In genomic region chr2:190679391-190679790, GRCh38 we compare ENCODE assay signal across 16 cellular contexts. TPM values are rescaled to one million over a fixed set of nuclear protein-coding genes. Genes with fewer than 3 reads are reported as not detected.
DNase-seq lines count a peak whose midpoint lies in the region; ATAC-seq and TF ChIP-seq lines count a peak whose summit lies in the region.
"Had no signal": no experiment of that assay in that cellular context is flagged by ENCODE, and none has a peak within 500 bp of the region (broad histone marks: within the 10 kb centered on the region; RNA-seq: fewer than 3 reads in every experiment).

No MANE protein-coding gene starts in this region.

- ATAC-seq in activated naive CD8-positive, alpha-beta T cell treated with anti-CD3 and anti-CD28 coated beads, Interleukin-2, amount 50 U/mL, for 24 hours, result no peak
- no peak for ATAC-seq in HG03571 (IDR thresholded peaks at IDR 0.05; ENCODE audit: unreplicated experiment)
- no peak for ATAC-seq in GM21390 (IDR thresholded peaks at IDR 0.05; ENCODE audit: unreplicated experiment)

- no peaks in the 10 kb centered on the region for H3K9me3 Mint-ChIP-seq in activated CD4-positive, alpha-beta T cell treated with anti-CD3 and anti-CD28 coated beads, Interleukin-2, amount 10 ng/mL, durations not matched to agents 24 days and 14 days
- H3K9me3 Mint-ChIP-seq in activated naive CD8-positive, alpha-beta T cell treated with anti-CD3 and anti-CD28 coated beads, Interleukin-2, amount 50 U/mL, for 24 hours, result no peaks in the 10 kb centered on the region
- H3K9me3 Mint-ChIP-seq in mesothelial cell of epicardium, result no peaks in the 10 kb centered on the region
- H3K9me3 Mint-ChIP-seq: neural progenitor cell had no signal

- peaks cover 52% of the 10 kb centered on the region for H3K4me1 Mint-ChIP-seq in activated CD4-positive, alpha-beta T cell treated with anti-CD3 and anti-CD28 coated beads, Interleukin-2, amount 10 ng/mL, durations not matched to agents 24 days and 14 days
- H3K4me1 Mint-ChIP-seq in activated naive CD8-positive, alpha-beta T cell treated with anti-CD3 and anti-CD28 coated beads, Interleukin-2, amount 50 U/mL, for 24 hours, result peaks cover 56% of the 10 kb centered on the region
- H3K4me1 Mint-ChIP-seq in mesothelial cell of epicardium, result peaks cover 67% of the 10 kb centered on the region

- peaks cover 34% of the 10 kb centered on the region for H3K36me3 Mint-ChIP-seq in activated CD4-positive, alpha-beta T cell treated with anti-CD3 and anti-CD28 coated beads, Interleukin-2, amount 10 ng/mL, durations not matched to agents 24 days and 14 days (ENCODE audit: low read depth)
- peaks cover 25% of the 10 kb centered on the region for H3K36me3 Mint-ChIP-seq in activated naive CD8-positive, alpha-beta T cell treated with anti-CD3 and anti-CD28 coated beads, Interleukin-2, amount 50 U/mL, for 24 hours (ENCODE audit: low read depth)
- peaks cover 1% of the 10 kb centered on the region for H3K36me3 Mint-ChIP-seq in mesothelial cell of epicardium

- no peaks in the 10 kb centered on the region for H3K27me3 Mint-ChIP-seq in activated CD4-positive, alpha-beta T cell treated with anti-CD3 and anti-CD28 coated beads, Interleukin-2, amount 10 ng/mL, durations not matched to agents 24 days and 14 days
- no peaks in the 10 kb centered on the region for H3K27me3 Mint-ChIP-seq in activated naive CD8-positive, alpha-beta T cell treated with anti-CD3 and anti-CD28 coated beads, Interleukin-2, amount 50 U/mL, for 24 hours
- H3K27me3 Mint-ChIP-seq in mesothelial cell of epicardium (ENCODE audit: low read depth), result no peaks in the 10 kb centered on the region

- TF ChIP-seq CTCF in GM12865 (IDR thresholded peaks at IDR 0.05; ENCODE audit: insufficient read depth, low read depth, low read length, missing control alignments) (no peak), mesothelial cell of epicardium (IDR thresholded peaks at IDR 0.05; ENCODE audit: unreplicated experiment) (no peak)

- no peak for DNase-seq in activated CD4-positive, alpha-beta T cell treated with anti-CD3 and anti-CD28 coated beads, Interleukin-2, amount 10 ng/mL, durations not matched to agents 24 days and 14 days
- no peak for DNase-seq in activated CD4-positive, alpha-beta T cell treated with anti-CD3 and anti-CD28 coated beads for 1 hour
- DNase-seq in GM12865 (ENCODE audit: low read depth) (no peak), mesothelial cell of epicardium (ENCODE audit: low spot score in 2 of 2, unreplicated experiment in 2 of 2) (no peak), hepatic stellate cell (ENCODE audit: low spot score) (no peak)
- no peak for DNase-seq in activated naive CD8-positive, alpha-beta T cell treated with anti-CD3 and anti-CD28 coated beads, Interleukin-2, amount 50 U/mL, for 24 hours
- DNase-seq: 8988T; activated CD4-positive, alpha-beta T cell treated with anti-CD3 and anti-CD28 coated beads, Interleukin-2, amount 50 U/mL, for 4 hours; GM23248; hippocampal formation; midbrain; SK-N-SH had no signal

- intact Hi-C loops in activated CD4-positive, alpha-beta T cell treated with anti-CD3 and anti-CD28 coated beads, Interleukin-2, amount 10 ng/mL, durations not matched to agents 24 days and 14 days (cut with micrococcal nuclease), result loop anchor here (1.0 to 10.0 kb wide), 3 partner anchors 85 to 435 kb away; no protein-coding TSS in a partner anchor

- peak overlapping the region; percentile 76 for H3K4me3 Mint-ChIP-seq in activated CD4-positive, alpha-beta T cell treated with anti-CD3 and anti-CD28 coated beads, Interleukin-2, amount 10 ng/mL, durations not matched to agents 24 days and 14 days
- peak overlapping the region; percentile 56 for H3K4me3 Mint-ChIP-seq in activated naive CD8-positive, alpha-beta T cell treated with anti-CD3 and anti-CD28 coated beads, Interleukin-2, amount 50 U/mL, for 24 hours
- no peak overlapping the region for H3K4me3 Mint-ChIP-seq in mesothelial cell of epicardium
- H3K4me3 Mint-ChIP-seq: neural progenitor cell had no signal

- peak overlapping the region; percentile 91 for H3K27ac Mint-ChIP-seq in activated CD4-positive, alpha-beta T cell treated with anti-CD3 and anti-CD28 coated beads, Interleukin-2, amount 10 ng/mL, durations not matched to agents 24 days and 14 days
- peak overlapping the region; percentile 89 for H3K27ac Mint-ChIP-seq in activated naive CD8-positive, alpha-beta T cell treated with anti-CD3 and anti-CD28 coated beads, Interleukin-2, amount 50 U/mL, for 24 hours
- peak overlapping the region; percentile 91 for H3K27ac Mint-ChIP-seq in mesothelial cell of epicardium
- H3K27ac Mint-ChIP-seq: neural progenitor cell had no signal

- H3K4me3 ChIP-seq in GM12865 (ENCODE audit: low read depth, low read length), result peak overlapping the region; percentile 55
- H3K4me3 ChIP-seq: BLaER1, GM23248, neural progenitor cell had no signal

RNA-seq across cellular contexts. Expression of gene NAB1, which starts 30.5 kb away (rescaled TPM):
- 34.1 and 37.4 TPM in 2 replicates for total RNA-seq in activated CD4-positive, alpha-beta T cell treated with anti-CD3 and anti-CD28 coated beads, Interleukin-2, amount 10 ng/mL, durations not matched to agents 24 days and 14 days
- 66.5 to 71.6 TPM (median 66.8 TPM) in 3 replicates for total RNA-seq in mesothelial cell of epicardium
